1 cellular context compared by ENCODE assay signal in the genomic region with DNA sequence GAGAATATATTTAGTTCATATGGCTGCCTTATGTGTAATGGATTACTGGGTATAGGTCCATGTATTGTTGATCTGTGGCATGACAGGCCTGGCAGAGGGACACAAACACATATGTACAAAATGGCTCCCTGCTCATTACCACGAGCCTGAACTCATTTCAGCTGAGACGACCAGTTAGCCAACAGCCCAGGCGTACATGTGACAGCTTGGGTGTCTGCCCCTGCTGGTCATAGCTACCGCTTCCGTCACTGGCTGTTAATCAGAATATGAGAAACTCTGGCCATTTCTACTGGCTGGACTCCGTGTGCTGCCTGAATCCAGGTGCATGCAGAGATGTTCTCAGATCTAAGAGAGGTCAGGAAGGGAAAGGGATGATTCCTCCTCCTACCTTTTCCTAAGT.
TF ChIP-seq lines count a peak whose summit lies in the region.

No MANE protein-coding gene starts in this region.

TF ChIP-seq in K562, 482 proteins besides CTCF, POLR2A, EP300 and RAD21 (continued from another document):
- TF ChIP-seq, protein P1, sequence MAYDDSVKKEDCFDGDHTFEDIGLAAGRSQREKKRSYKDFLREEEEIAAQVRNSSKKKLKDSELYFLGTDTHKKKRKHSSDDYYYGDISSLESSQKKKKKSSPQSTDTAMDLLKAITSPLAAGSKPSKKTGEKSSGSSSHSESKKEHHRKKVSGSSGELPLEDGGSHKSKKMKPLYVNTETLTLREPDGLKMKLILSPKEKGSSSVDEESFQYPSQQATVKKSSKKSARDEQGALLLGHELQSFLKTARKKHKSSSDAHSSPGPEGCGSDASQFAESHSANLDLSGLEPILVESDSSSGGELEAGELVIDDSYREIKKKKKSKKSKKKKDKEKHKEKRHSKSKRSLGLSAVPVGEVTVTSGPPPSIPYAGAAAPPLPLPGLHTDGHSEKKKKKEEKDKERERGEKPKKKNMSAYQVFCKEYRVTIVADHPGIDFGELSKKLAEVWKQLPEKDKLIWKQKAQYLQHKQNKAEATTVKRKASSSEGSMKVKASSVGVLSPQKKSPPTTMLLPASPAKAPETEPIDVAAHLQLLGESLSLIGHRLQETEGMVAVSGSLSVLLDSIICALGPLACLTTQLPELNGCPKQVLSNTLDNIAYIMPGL (CRISPR knock-in tag; IDR thresholded peaks at IDR 0.05), result no peak
- TF ChIP-seq RFX5 (IDR thresholded peaks at IDR 0.05; ENCODE audit: low read depth, low read length) (peak; percentile 91), SMARCE1 (IDR thresholded peaks at IDR 0.05) (no peak), ILK (tag; IDR thresholded peaks at IDR 0.05; ENCODE audit: borderline replicate concordance, low read depth) (no peak), RHOXF2B (CRISPR knock-in tag; conservative IDR thresholded peaks at IDR 0.05) (no peak), ATF1 (CRISPR knock-in tag; IDR thresholded peaks at IDR 0.05) (no peak), ATF1 (tag; IDR thresholded peaks at IDR 0.05) (peak; percentile 30; the same call in 1 of the 2 replicates)
